In genomic region chr7:51261117-51261835, GRCh38 we compare ENCODE assay signal across 21 cellular contexts. TPM values are rescaled to one million over a fixed set of nuclear protein-coding genes. Genes with fewer than 3 reads are reported as not detected.
DNase-seq lines count a peak whose midpoint lies in the region; ATAC-seq and TF ChIP-seq lines count a peak whose summit lies in the region.
"Had no signal": no experiment of that assay in that cellular context is flagged by ENCODE, and none has a peak within 500 bp of the region (broad histone marks: within the 10 kb centered on the region; RNA-seq: fewer than 3 reads in every experiment).

No MANE protein-coding gene starts in this region.

- no TSS peak for BruUV-seq in Caco-2 (replicated peaks; lab: Mats Ljungman, UMichigan)

- peak overlapping the region; percentile 25 for H3K27ac Mint-ChIP-seq in Caco-2 (ENCODE audit: unreplicated experiment)
- no peak overlapping the region for H3K27ac Mint-ChIP-seq in osteocyte (ENCODE audit: unreplicated experiment)
- no peak overlapping the region for H3K27ac Mint-ChIP-seq in natural killer cell
- H3K27ac Mint-ChIP-seq: stimulated activated naive B cell treated with anti-CD40 and anti-IgM and Interleukin-4, amounts not matched to agents 10 μg/mL and 1 μg/mL and 100 μg/mL, for 72 hours had no signal

- CTCF ChIA-PET in Caco-2 (lab: Charles Lee): interaction anchor here (0.8 kb wide), 1 partner anchor 33 kb away, joined by 3 read pairs; no protein-coding TSS in a partner anchor

- H3K36me3 Mint-ChIP-seq in Caco-2 (ENCODE audit: insufficient read depth, unreplicated experiment) (peaks cover 14% of the 10 kb centered on the region), osteocyte (ENCODE audit: unreplicated experiment) (no peaks in the 10 kb centered on the region), natural killer cell (no peaks in the 10 kb centered on the region)
- H3K36me3 Mint-ChIP-seq: stimulated activated naive B cell treated with anti-CD40 and anti-IgM and Interleukin-4, amounts not matched to agents 10 μg/mL and 1 μg/mL and 100 μg/mL, for 72 hours had no signal

- H3K27me3 ChIP-seq in Caco-2 (replicated peaks; ENCODE audit: control insufficient read depth, insufficient read depth, low read length) (no peaks in the 10 kb centered on the region), foreskin keratinocyte (no peaks in the 10 kb centered on the region)
- H3K27me3 ChIP-seq: brain microvascular endothelial cell, colonic mucosa had no signal

- H3K4me1 ChIP-seq in Caco-2 (peaks cover 45% of the 10 kb centered on the region), foreskin keratinocyte (no peaks in the 10 kb centered on the region)

- H3K4me3 ChIP-seq in Caco-2 (ENCODE audit: low read depth, low read length): no peak overlapping the region
- H3K4me3 ChIP-seq: colonic mucosa, smooth muscle cell, thoracic aorta had no signal

- H3K4me3 Mint-ChIP-seq in Caco-2 (ENCODE audit: unreplicated experiment) (no peak overlapping the region), osteocyte (ENCODE audit: unreplicated experiment) (no peak overlapping the region), natural killer cell (no peak overlapping the region)
- H3K4me3 Mint-ChIP-seq: nephron; stimulated activated naive B cell treated with anti-CD40 and anti-IgM and Interleukin-4, amounts not matched to agents 10 μg/mL and 1 μg/mL and 100 μg/mL, for 72 hours had no signal

- TF ChIP-seq CTCF in Caco-2 (IDR thresholded peaks at IDR 0.05; ENCODE audit: insufficient read depth in 1 of 2, low read depth in 1 of 2, low read length in 1 of 2, severe bottlenecking in 1 of 2, unreplicated experiment in 1 of 2) (no peak), foreskin keratinocyte (conservative IDR thresholded peaks at IDR 0.05) (no peak), osteocyte (IDR thresholded peaks at IDR 0.05) (no peak), natural killer cell (IDR thresholded peaks at IDR 0.05) (no peak)

- ATAC-seq in foreskin keratinocyte: peak; percentile 24
- ATAC-seq in natural killer cell: no peak
- ATAC-seq in GM19452 (IDR thresholded peaks at IDR 0.05; ENCODE audit: unreplicated experiment): no peak
- ATAC-seq: SK-N-SH treated with all-trans-retinoic acid at 6 μM for 48 hours; stimulated activated naive B cell treated with anti-CD40 and anti-IgM and Interleukin-4, amounts not matched to agents 10 μg/mL and 1 μg/mL and 100 μg/mL, for 72 hours had no signal

- H3K27me3 Mint-ChIP-seq in Caco-2 (ENCODE audit: insufficient read depth, unreplicated experiment) (no peaks in the 10 kb centered on the region), osteocyte (ENCODE audit: unreplicated experiment) (peaks cover 10% of the 10 kb centered on the region), natural killer cell (ENCODE audit: low read depth in 2 of 2) (peaks cover 8 to 15% of the 10 kb centered on the region in 2 donors)
- H3K27me3 Mint-ChIP-seq: stimulated activated naive B cell treated with anti-CD40 and anti-IgM and Interleukin-4, amounts not matched to agents 10 μg/mL and 1 μg/mL and 100 μg/mL, for 72 hours had no signal

- POLR2A ChIA-PET in Caco-2 (lab: Charles Lee): no interaction called here

- intact Hi-C loops in Caco-2 (cut with micrococcal nuclease; ENCODE audit: unreplicated experiment) (loop anchor here (10.0 kb wide), 1 partner anchor 54 kb away; the partner anchor contains the start of gene COBL), natural killer cell (cut with micrococcal nuclease) (no loop called here)

- no peak for DNase-seq in Caco-2
- DNase-seq in NCI-H69 (lab: John Stamatoyannopoulos, UW): peak; percentile 63
- no peak for DNase-seq in foreskin keratinocyte
- DNase-seq in osteocyte (ENCODE audit: extremely low spot score, unreplicated experiment): peak; percentile 69
- DNase-seq in natural killer cell: no peak
- DNase-seq in SHP77 treated with DMSO at 0.1 percent for 48 hours (lab: John Stamatoyannopoulos, UW): no peak
- no peak for DNase-seq in NCI-H2196 treated with DMSO at 0.1 percent for 48 hours (lab: John Stamatoyannopoulos, UW; ENCODE audit: unreplicated experiment)
- DNase-seq: activated CD4-positive, alpha-beta T cell treated with anti-CD3 and anti-CD28 coated beads, Interleukin-2, amount 50 U/mL, for 48 hours; activated CD8-positive, alpha-beta memory T cell treated with anti-CD3 and anti-CD28 coated beads, Interleukin-2, amount 50 U/mL, for 48 hours; brain microvascular endothelial cell; NCI-H1694; stimulated activated CD4-positive, alpha-beta T cell treated with anti-CD3 and anti-CD28 coated beads, Interleukin-2, amount 100 ng/mL, for 48 hours; stimulated activated naive B cell treated with anti-CD40 and anti-IgM and Interleukin-4, amounts not matched to agents 10 μg/mL and 1 μg/mL and 100 μg/mL, for 72 hours had no signal

- no peaks in the 10 kb centered on the region for H3K36me3 ChIP-seq in Caco-2 (ENCODE audit: control insufficient read depth, insufficient read depth, low read length)
- H3K36me3 ChIP-seq: brain microvascular endothelial cell, colonic mucosa, thoracic aorta had no signal

- H3K9me3 Mint-ChIP-seq in Caco-2 (ENCODE audit: unreplicated experiment) (no peaks in the 10 kb centered on the region), osteocyte (ENCODE audit: unreplicated experiment) (no peaks in the 10 kb centered on the region), natural killer cell (no peaks in the 10 kb centered on the region)
- H3K9me3 Mint-ChIP-seq: nephron; stimulated activated naive B cell treated with anti-CD40 and anti-IgM and Interleukin-4, amounts not matched to agents 10 μg/mL and 1 μg/mL and 100 μg/mL, for 72 hours had no signal

- H3K4me1 Mint-ChIP-seq in Caco-2 (ENCODE audit: low read depth, unreplicated experiment) (peaks cover 38% of the 10 kb centered on the region), osteocyte (ENCODE audit: unreplicated experiment) (no peaks in the 10 kb centered on the region), natural killer cell (peaks cover 0 to 4% of the 10 kb centered on the region in 2 donors)
- H3K4me1 Mint-ChIP-seq: stimulated activated naive B cell treated with anti-CD40 and anti-IgM and Interleukin-4, amounts not matched to agents 10 μg/mL and 1 μg/mL and 100 μg/mL, for 72 hours had no signal

- no peaks in the 10 kb centered on the region for H3K9me3 ChIP-seq in Caco-2
- H3K9me3 ChIP-seq: colonic mucosa, thoracic aorta had no signal

- no peak overlapping the region for H3K27ac ChIP-seq in foreskin keratinocyte
- H3K27ac ChIP-seq: brain microvascular endothelial cell, colonic mucosa, thoracic aorta had no signal

RNA-seq across cellular contexts. Expression of gene COBL, which starts 55.3 kb away (rescaled TPM):
- 60.6 and 63.6 TPM in 2 replicates for total RNA-seq in Caco-2 (2022)
- total RNA-seq in foreskin keratinocyte: 0.78 and 1.4 TPM in 2 replicates
- polyA plus RNA-seq in foreskin keratinocyte: 0.21 and 0.66 TPM in 2 replicates
- not detected in 2 replicates for total RNA-seq in osteocyte
- total RNA-seq in natural killer cell: not detected
- total RNA-seq: pulmonary artery endothelial cell; T-helper 2 cell treated with Interferon-gamma antibody and Interleukin-4, amounts not matched to agents 100 ng/mL and 5 ng/mL, for 36 hours had no signal

Comparison
In these comparisons a context has a peak if more than half of its experiments do, and no peak if none do; other contexts are left out.
1. DNase-seq: peak in NCI-H69 (single experiment) and osteocyte (single experiment); none in Caco-2 (0 of 2), foreskin keratinocyte (0 of 2), natural killer cell (single experiment), SHP77 treated with DMSO at 0.1 percent for 48 hours (single experiment) and NCI-H2196 treated with DMSO at 0.1 percent for 48 hours (single experiment).
2. RNA of gene COBL, which starts 55.3 kb away (total RNA-seq): 60.6 to 63.6 TPM in Caco-2; 0.78 to 1.4 TPM in foreskin keratinocyte, not detected in osteocyte and not detected in natural killer cell; every median in the first group is over 10 times any median in the second.